ENCODE assay signal across 32 cellular contexts in genomic region chr1:53763911-53764310, GRCh38. TPM values are rescaled to one million over a fixed set of nuclear protein-coding genes. Genes with fewer than 3 reads are reported as not detected.
"Had no signal": no experiment of that assay in that cellular context is flagged by ENCODE, and none has a peak within 500 bp of the region (broad histone marks: within the 10 kb centered on the region; RNA-seq: fewer than 3 reads in every experiment).

No MANE protein-coding gene starts in this region.

- H3K4me1 ChIP-seq: ascending aorta, esophagus muscularis mucosa, prostate gland, uterus had no signal

- H3K9me3 Mint-ChIP-seq: effector memory CD8-positive, alpha-beta T cell; T-helper 2 cell treated with Interferon-gamma antibody and Interleukin-4, amounts not matched to agents 5 μg/mL and 100 μg/mL, for 36 hours; type B pancreatic cell had no signal

- H3K36me3 Mint-ChIP-seq: brain had no signal

- H3K27me3 ChIP-seq: ascending aorta, esophagus muscularis mucosa, heart right ventricle, neutrophil, ovary, uterus had no signal

- H3K4me3 Mint-ChIP-seq: activated naive CD8-positive, alpha-beta T cell; activated T-cell treated with anti-CD3 and anti-CD28 coated beads, Interleukin-2, amount 50 U/mL, for 4 hours; brain; effector memory CD8-positive, alpha-beta T cell; nephron progenitor cell; stimulated activated naive CD8-positive, alpha-beta T cell treated with anti-CD3 and anti-CD28 coated beads, Interleukin-15, Interleukin-2, amounts not matched to agents 100 ng/mL and 50 ng/mL, for 24 hours; T-helper 2 cell treated with Interferon-gamma antibody and Interleukin-4, amounts not matched to agents 5 μg/mL and 100 μg/mL, for 36 hours; type B pancreatic cell had no signal

- DNase-seq: activated CD4-positive, alpha-beta T cell treated with anti-CD3 and anti-CD28 coated beads for 4 hours; activated CD4-positive, alpha-beta T cell treated with anti-CD3 and anti-CD28 coated beads, Interleukin-2, amount 50 U/mL, for 4 hours; activated CD4-positive, CD25-positive, alpha-beta regulatory T cell; activated CD8-positive, alpha-beta memory T cell treated with anti-CD3 and anti-CD28 coated beads, Interleukin-2, amount 50 U/mL, for 48 hours; activated effector memory CD4-positive, alpha-beta T cell treated with Interleukin-2 at 50 U/mL for 16 hours; activated naive CD4-positive, alpha-beta T cell treated with Interleukin-2 at 50 U/mL for 16 hours; activated T-cell treated with anti-CD3 and anti-CD28 coated beads, Interleukin-2, amount 50 U/mL, for 4 hours; caudate nucleus; cortex of kidney; effector memory CD8-positive, alpha-beta T cell; foreskin melanocyte; heart right ventricle; left ventricle myocardium inferior; mucosa of descending colon; nephron progenitor cell; ovary; retina; stimulated activated CD4-positive, alpha-beta T cell treated with anti-CD3 and anti-CD28 coated beads, Interleukin-12 subunit alpha, Interleukin-12 subunit beta, amount 100 ng/mL, for 4 hours; stimulated activated CD4-positive, alpha-beta T cell treated with anti-CD3 and anti-CD28 coated beads, Interleukin-4, amount 100 ng/mL, for 1 hour; T-helper 1 cell; uterus had no signal

- ATAC-seq: activated T-cell treated with anti-CD3 and anti-CD28 coated beads, Interleukin-2, amount 50 U/mL, for 4 hours; effector memory CD8-positive, alpha-beta T cell; heart right ventricle; mucosa of descending colon; sciatic nerve had no signal

- H3K27ac ChIP-seq: ascending aorta, esophagus muscularis mucosa, heart right ventricle, left ventricle myocardium inferior, neutrophil, ovary, prostate gland, skin epidermis, uterus had no signal

- H3K27ac Mint-ChIP-seq: activated naive CD8-positive, alpha-beta T cell; brain; effector memory CD8-positive, alpha-beta T cell; nephron progenitor cell; stimulated activated naive CD8-positive, alpha-beta T cell treated with anti-CD3 and anti-CD28 coated beads, Interleukin-15, Interleukin-2, amounts not matched to agents 100 ng/mL and 50 ng/mL, for 24 hours; T-helper 2 cell treated with Interferon-gamma antibody and Interleukin-4, amounts not matched to agents 5 μg/mL and 100 μg/mL, for 36 hours; type B pancreatic cell had no signal

- H3K27me3 Mint-ChIP-seq: activated naive CD8-positive, alpha-beta T cell; brain; effector memory CD8-positive, alpha-beta T cell; stimulated activated naive CD8-positive, alpha-beta T cell treated with anti-CD3 and anti-CD28 coated beads, Interleukin-15, Interleukin-2, amounts not matched to agents 100 ng/mL and 50 ng/mL, for 24 hours; type B pancreatic cell had no signal

- H3K4me1 Mint-ChIP-seq: brain, nephron progenitor cell had no signal

RNA-seq across cellular contexts. Expression of gene GLIS1, which starts 24.9 kb away (rescaled TPM):
- total RNA-seq: activated T-cell treated with anti-CD3 and anti-CD28 coated beads, Interleukin-2, amount 50 U/mL, for 4 hours; ascending aorta had no signal
